ENCODE assay signal across 9 cellular contexts in genomic region chr15:45645026-45645980, GRCh38. TPM values are rescaled to one million over a fixed set of nuclear protein-coding genes. Genes with fewer than 3 reads are reported as not detected.
DNase-seq lines count a peak whose midpoint lies in the region; ATAC-seq and TF ChIP-seq lines count a peak whose summit lies in the region.
"Had no signal": no experiment of that assay in that cellular context is flagged by ENCODE, and none has a peak within 500 bp of the region (broad histone marks: within the 10 kb centered on the region; RNA-seq: fewer than 3 reads in every experiment).

No MANE protein-coding gene starts in this region.

- no peak overlapping the region for H3K4me3 Mint-ChIP-seq in activated CD4-positive, alpha-beta T cell treated with anti-CD3 and anti-CD28 coated beads, Interleukin-2, amount 10 ng/mL, durations not matched to agents 7 days and 5 days
- H3K4me3 Mint-ChIP-seq in T-helper 2 cell treated with Interferon-gamma antibody and Interleukin-4, amounts not matched to agents 5 μg/mL and 100 μg/mL, for 36 hours: peak overlapping the region; percentile 18

- peaks cover 3% of the 10 kb centered on the region for H3K9me3 Mint-ChIP-seq in activated CD4-positive, alpha-beta T cell treated with anti-CD3 and anti-CD28 coated beads, Interleukin-2, amount 10 ng/mL, durations not matched to agents 7 days and 5 days
- peaks cover 3% of the 10 kb centered on the region for H3K9me3 Mint-ChIP-seq in T-helper 2 cell treated with Interferon-gamma antibody and Interleukin-4, amounts not matched to agents 5 μg/mL and 100 μg/mL, for 36 hours

- POLR2A ChIA-PET in activated CD4-positive, alpha-beta T cell treated with anti-CD3 and anti-CD28 coated beads, Interleukin-2, amount 10 ng/mL, durations not matched to agents 7 days and 5 days (lab: Charles Lee): interaction anchor here (0.7 kb wide), 1 partner anchor 477 kb away, joined by 3 read pairs; no protein-coding TSS in a partner anchor

- DNase-seq in activated CD4-positive, alpha-beta T cell treated with anti-CD3 and anti-CD28 coated beads, Interleukin-2, amount 10 ng/mL, durations not matched to agents 7 days and 5 days: no peak
- no peak for DNase-seq in activated CD4-positive, alpha-beta T cell treated with anti-CD3 and anti-CD28 coated beads for 1 hour
- peak; percentile 36 for DNase-seq in T-helper 2 cell treated with Interferon-gamma antibody and Interleukin-4, amounts not matched to agents 5 μg/mL and 100 μg/mL, for 36 hours (ENCODE audit: low spot score)
- DNase-seq in foreskin fibroblast: peak; percentile 73 to 86
- no peak for DNase-seq in stimulated activated naive CD8-positive, alpha-beta T cell treated with anti-CD3 and anti-CD28 coated beads, Interleukin-15, Interleukin-2, amounts not matched to agents 100 U/mL and 50 U/mL, for 24 hours
- DNase-seq in medulla oblongata (ENCODE audit: extremely low spot score): no peak
- no peak for DNase-seq in DMS79 treated with DMSO at 0.1 percent for 48 hours (lab: John Stamatoyannopoulos, UW)
- DNase-seq in NCI-H146 treated with DMSO at 0.1 percent for 48 hours (lab: John Stamatoyannopoulos, UW; ENCODE audit: unreplicated experiment): no peak
- DNase-seq: dorsolateral prefrontal cortex had no signal

- no peak overlapping the region for H3K4me3 ChIP-seq in foreskin fibroblast (ENCODE audit: low read depth in 1 of 2, low read length in 2 of 2)
- H3K4me3 ChIP-seq: dorsolateral prefrontal cortex had no signal

- no peaks in the 10 kb centered on the region for H3K27me3 Mint-ChIP-seq in activated CD4-positive, alpha-beta T cell treated with anti-CD3 and anti-CD28 coated beads, Interleukin-2, amount 10 ng/mL, durations not matched to agents 7 days and 5 days
- H3K27me3 Mint-ChIP-seq in T-helper 2 cell treated with Interferon-gamma antibody and Interleukin-4, amounts not matched to agents 5 μg/mL and 100 μg/mL, for 36 hours (ENCODE audit: low read depth): no peaks in the 10 kb centered on the region

- H3K4me1 Mint-ChIP-seq in activated CD4-positive, alpha-beta T cell treated with anti-CD3 and anti-CD28 coated beads, Interleukin-2, amount 10 ng/mL, durations not matched to agents 7 days and 5 days: peaks cover 64% of the 10 kb centered on the region
- peaks cover 62% of the 10 kb centered on the region for H3K4me1 Mint-ChIP-seq in T-helper 2 cell treated with Interferon-gamma antibody and Interleukin-4, amounts not matched to agents 5 μg/mL and 100 μg/mL, for 36 hours (ENCODE audit: low read depth)

- ATAC-seq in stimulated activated naive CD8-positive, alpha-beta T cell treated with anti-CD3 and anti-CD28 coated beads, Interleukin-15, Interleukin-2, amounts not matched to agents 100 U/mL and 50 U/mL, for 24 hours: peak; percentile 33

- CTCF ChIA-PET in activated CD4-positive, alpha-beta T cell treated with anti-CD3 and anti-CD28 coated beads, Interleukin-2, amount 10 ng/mL, durations not matched to agents 7 days and 5 days (lab: Charles Lee): interaction anchor here (1.5 kb wide), 1 partner anchor 9 kb away, joined by 3 read pairs; no protein-coding TSS in a partner anchor

- H3K27ac Mint-ChIP-seq in activated CD4-positive, alpha-beta T cell treated with anti-CD3 and anti-CD28 coated beads, Interleukin-2, amount 10 ng/mL, durations not matched to agents 7 days and 5 days: peak overlapping the region; percentile 9
- H3K27ac Mint-ChIP-seq in T-helper 2 cell treated with Interferon-gamma antibody and Interleukin-4, amounts not matched to agents 5 μg/mL and 100 μg/mL, for 36 hours: peak overlapping the region; percentile 22

- peaks cover 45% of the 10 kb centered on the region for H3K36me3 Mint-ChIP-seq in activated CD4-positive, alpha-beta T cell treated with anti-CD3 and anti-CD28 coated beads, Interleukin-2, amount 10 ng/mL, durations not matched to agents 7 days and 5 days (ENCODE audit: low read depth)
- peaks cover 38% of the 10 kb centered on the region for H3K36me3 Mint-ChIP-seq in T-helper 2 cell treated with Interferon-gamma antibody and Interleukin-4, amounts not matched to agents 5 μg/mL and 100 μg/mL, for 36 hours (ENCODE audit: low read depth)

- TF ChIP-seq CTCF in foreskin fibroblast (IDR thresholded peaks at IDR 0.05; ENCODE audit: low read depth, low read length): no peak

RNA-seq across cellular contexts. Expression of gene SQOR, which starts 10.5 kb away (rescaled TPM):
- 10 to 100 TPM; 98.6 to 99.1 TPM for total RNA-seq in activated CD4-positive, alpha-beta T cell treated with anti-CD3 and anti-CD28 coated beads, Interleukin-2, amount 10 ng/mL, durations not matched to agents 7 days and 5 days

RNA-seq across cellular contexts. Expression of gene BLOC1S6, which starts 58.1 kb away (rescaled TPM):
- 10 to 100 TPM; 28.9 to 29.3 TPM for total RNA-seq in activated CD4-positive, alpha-beta T cell treated with anti-CD3 and anti-CD28 coated beads, Interleukin-2, amount 10 ng/mL, durations not matched to agents 7 days and 5 days

Comparison
In these comparisons a context has a peak if more than half of its experiments do, and no peak if none do; other contexts are left out.
1. DNase-seq: peak in T-helper 2 cell treated with Interferon-gamma antibody and Interleukin-4, amounts not matched to agents 5 μg/mL and 100 μg/mL, for 36 hours (single experiment) and foreskin fibroblast (2 of 2); none in activated CD4-positive, alpha-beta T cell treated with anti-CD3 and anti-CD28 coated beads, Interleukin-2, amount 10 ng/mL, durations not matched to agents 7 days and 5 days (single experiment), activated CD4-positive, alpha-beta T cell treated with anti-CD3 and anti-CD28 coated beads for 1 hour (single experiment), stimulated activated naive CD8-positive, alpha-beta T cell treated with anti-CD3 and anti-CD28 coated beads, Interleukin-15, Interleukin-2, amounts not matched to agents 100 U/mL and 50 U/mL, for 24 hours (single experiment), medulla oblongata (single experiment), DMS79 treated with DMSO at 0.1 percent for 48 hours (single experiment) and NCI-H146 treated with DMSO at 0.1 percent for 48 hours (single experiment).